Comparison of ENCODE assay signal across 2 cellular contexts in the genomic region with DNA sequence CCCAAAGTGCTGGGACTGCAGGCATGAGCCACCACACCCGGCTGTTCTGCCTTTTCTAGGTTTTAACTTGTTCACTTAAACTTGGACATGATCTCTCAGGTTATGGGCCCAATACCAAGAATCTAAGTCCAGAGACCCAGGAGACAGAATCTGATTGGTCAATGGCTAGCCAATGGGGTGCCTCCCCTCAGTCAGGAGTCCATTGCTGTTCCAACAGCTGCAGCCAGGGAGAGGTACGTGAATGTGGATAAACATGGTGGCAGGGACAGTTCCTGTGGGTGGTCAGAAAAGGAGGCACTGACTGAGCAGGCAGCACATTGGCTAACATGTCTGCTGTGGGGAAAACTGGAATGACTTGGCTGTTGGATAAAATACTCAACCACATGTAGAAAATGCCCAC.
TF ChIP-seq lines count a peak whose summit lies in the region.

No MANE protein-coding gene starts in this region.

TF ChIP-seq in liver, 16 proteins besides CTCF, POLR2A, EP300 and RAD21:
- TF ChIP-seq, protein P1, sequence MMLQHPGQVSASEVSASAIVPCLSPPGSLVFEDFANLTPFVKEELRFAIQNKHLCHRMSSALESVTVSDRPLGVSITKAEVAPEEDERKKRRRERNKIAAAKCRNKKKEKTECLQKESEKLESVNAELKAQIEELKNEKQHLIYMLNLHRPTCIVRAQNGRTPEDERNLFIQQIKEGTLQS (IDR thresholded peaks at IDR 0.05), result no peak
- TF ChIP-seq EGR1 (IDR thresholded peaks at IDR 0.05; ENCODE audit: low read depth in 2 of 2) (no peak), NR2F2 (IDR thresholded peaks at IDR 0.05) (no peak), TAF1 (conservative IDR thresholded peaks at IDR 0.05) (no peak), YY1 (IDR thresholded peaks at IDR 0.05) (no peak), HNF4G (IDR thresholded peaks at IDR 0.05) (no peak), JUND (IDR thresholded peaks at IDR 0.05) (no peak), HNF4A (conservative IDR thresholded peaks at IDR 0.05) (no peak), FOXA1 (IDR thresholded peaks at IDR 0.05) (no peak), SP1 (IDR thresholded peaks at IDR 0.05) (no peak), RXRA (IDR thresholded peaks at IDR 0.05) (no peak), GABPA (IDR thresholded peaks at IDR 0.05 in 1 of 2, conservative IDR thresholded peaks at IDR 0.05 in 1 of 2) (no peak), FOXA2 (IDR thresholded peaks at IDR 0.05) (no peak)
- TF ChIP-seq, protein P2, sequence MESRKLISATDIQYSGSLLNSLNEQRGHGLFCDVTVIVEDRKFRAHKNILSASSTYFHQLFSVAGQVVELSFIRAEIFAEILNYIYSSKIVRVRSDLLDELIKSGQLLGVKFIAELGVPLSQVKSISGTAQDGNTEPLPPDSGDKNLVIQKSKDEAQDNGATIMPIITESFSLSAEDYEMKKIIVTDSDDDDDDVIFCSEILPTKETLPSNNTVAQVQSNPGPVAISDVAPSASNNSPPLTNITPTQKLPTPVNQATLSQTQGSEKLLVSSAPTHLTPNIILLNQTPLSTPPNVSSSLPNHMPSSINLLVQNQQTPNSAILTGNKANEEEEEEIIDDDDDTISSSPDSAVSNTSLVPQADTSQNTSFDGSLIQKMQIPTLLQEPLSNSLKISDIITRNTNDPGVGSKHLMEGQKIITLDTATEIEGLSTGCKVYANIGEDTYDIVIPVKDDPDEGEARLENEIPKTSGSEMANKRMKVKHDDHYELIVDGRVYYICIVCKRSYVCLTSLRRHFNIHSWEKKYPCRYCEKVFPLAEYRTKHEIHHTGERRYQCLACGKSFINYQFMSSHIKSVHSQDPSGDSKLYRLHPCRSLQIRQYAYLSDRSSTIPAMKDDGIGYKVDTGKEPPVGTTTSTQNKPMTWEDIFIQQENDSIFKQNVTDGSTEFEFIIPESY (IDR thresholded peaks at IDR 0.05), result no peak
- TF ChIP-seq, protein P3, sequence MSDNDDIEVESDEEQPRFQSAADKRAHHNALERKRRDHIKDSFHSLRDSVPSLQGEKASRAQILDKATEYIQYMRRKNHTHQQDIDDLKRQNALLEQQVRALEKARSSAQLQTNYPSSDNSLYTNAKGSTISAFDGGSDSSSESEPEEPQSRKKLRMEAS (IDR thresholded peaks at IDR 0.05), result no peak
- TF ChIP-seq, protein P4, sequence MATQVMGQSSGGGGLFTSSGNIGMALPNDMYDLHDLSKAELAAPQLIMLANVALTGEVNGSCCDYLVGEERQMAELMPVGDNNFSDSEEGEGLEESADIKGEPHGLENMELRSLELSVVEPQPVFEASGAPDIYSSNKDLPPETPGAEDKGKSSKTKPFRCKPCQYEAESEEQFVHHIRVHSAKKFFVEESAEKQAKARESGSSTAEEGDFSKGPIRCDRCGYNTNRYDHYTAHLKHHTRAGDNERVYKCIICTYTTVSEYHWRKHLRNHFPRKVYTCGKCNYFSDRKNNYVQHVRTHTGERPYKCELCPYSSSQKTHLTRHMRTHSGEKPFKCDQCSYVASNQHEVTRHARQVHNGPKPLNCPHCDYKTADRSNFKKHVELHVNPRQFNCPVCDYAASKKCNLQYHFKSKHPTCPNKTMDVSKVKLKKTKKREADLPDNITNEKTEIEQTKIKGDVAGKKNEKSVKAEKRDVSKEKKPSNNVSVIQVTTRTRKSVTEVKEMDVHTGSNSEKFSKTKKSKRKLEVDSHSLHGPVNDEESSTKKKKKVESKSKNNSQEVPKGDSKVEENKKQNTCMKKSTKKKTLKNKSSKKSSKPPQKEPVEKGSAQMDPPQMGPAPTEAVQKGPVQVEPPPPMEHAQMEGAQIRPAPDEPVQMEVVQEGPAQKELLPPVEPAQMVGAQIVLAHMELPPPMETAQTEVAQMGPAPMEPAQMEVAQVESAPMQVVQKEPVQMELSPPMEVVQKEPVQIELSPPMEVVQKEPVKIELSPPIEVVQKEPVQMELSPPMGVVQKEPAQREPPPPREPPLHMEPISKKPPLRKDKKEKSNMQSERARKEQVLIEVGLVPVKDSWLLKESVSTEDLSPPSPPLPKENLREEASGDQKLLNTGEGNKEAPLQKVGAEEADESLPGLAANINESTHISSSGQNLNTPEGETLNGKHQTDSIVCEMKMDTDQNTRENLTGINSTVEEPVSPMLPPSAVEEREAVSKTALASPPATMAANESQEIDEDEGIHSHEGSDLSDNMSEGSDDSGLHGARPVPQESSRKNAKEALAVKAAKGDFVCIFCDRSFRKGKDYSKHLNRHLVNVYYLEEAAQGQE (IDR thresholded peaks at IDR 0.05), result no peak

TF ChIP-seq in HepG2, 621 proteins besides CTCF, POLR2A, EP300 and RAD21:
- TF ChIP-seq MBNL3 (CRISPR knock-in tag; conservative IDR thresholded peaks at IDR 0.05) (no peak), ZMAT3 (CRISPR knock-in tag; conservative IDR thresholded peaks at IDR 0.05) (no peak), FIP1L1 (IDR thresholded peaks at IDR 0.05; ENCODE audit: borderline replicate concordance, insufficient read depth, low read depth, low read length) (no peak), NPAS2 (CRISPR knock-in tag; IDR thresholded peaks at IDR 0.05; ENCODE audit: borderline replicate concordance) (no peak), POGZ (CRISPR knock-in tag; IDR thresholded peaks at IDR 0.05) (no peak), PHF21A (CRISPR knock-in tag; IDR thresholded peaks at IDR 0.05) (no peak), PITX1 (CRISPR knock-in tag; IDR thresholded peaks at IDR 0.05) (no peak), ZMYM2 (CRISPR knock-in tag; IDR thresholded peaks at IDR 0.05) (no peak), PAX8 (CRISPR knock-in tag; IDR thresholded peaks at IDR 0.05; ENCODE audit: borderline replicate concordance) (no peak), RAD51 (IDR thresholded peaks at IDR 0.05; ENCODE audit: borderline replicate concordance) (no peak), ZNF230 (CRISPR knock-in tag; IDR thresholded peaks at IDR 0.05) (no peak), ZNF782 (CRISPR knock-in tag; IDR thresholded peaks at IDR 0.05; ENCODE audit: borderline replicate concordance) (no peak), ZNF724P (CRISPR knock-in tag; IDR thresholded peaks at IDR 0.05; ENCODE audit: borderline replicate concordance) (no peak), NFATC3 (CRISPR knock-in tag; IDR thresholded peaks at IDR 0.05) (no peak)
- TF ChIP-seq, protein P5, sequence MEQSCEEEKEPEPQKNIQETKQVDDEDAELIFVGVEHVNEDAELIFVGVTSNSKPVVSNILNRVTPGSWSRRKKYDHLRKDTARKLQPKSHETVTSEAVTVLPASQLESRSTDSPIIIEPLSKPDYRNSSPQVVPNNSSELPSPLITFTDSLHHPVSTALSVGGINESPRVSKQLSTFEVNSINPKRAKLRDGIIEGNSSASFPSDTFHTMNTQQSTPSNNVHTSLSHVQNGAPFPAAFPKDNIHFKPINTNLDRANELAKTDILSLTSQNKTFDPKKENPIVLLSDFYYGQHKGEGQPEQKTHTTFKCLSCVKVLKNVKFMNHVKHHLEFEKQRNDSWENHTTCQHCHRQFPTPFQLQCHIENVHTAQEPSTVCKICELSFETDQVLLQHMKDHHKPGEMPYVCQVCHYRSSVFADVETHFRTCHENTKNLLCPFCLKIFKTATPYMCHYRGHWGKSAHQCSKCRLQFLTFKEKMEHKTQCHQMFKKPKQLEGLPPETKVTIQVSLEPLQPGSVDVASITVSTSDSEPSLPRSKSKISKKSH (CRISPR knock-in tag; IDR thresholded peaks at IDR 0.05; ENCODE audit: borderline replicate concordance), result no peak
- TF ChIP-seq, protein P6, sequence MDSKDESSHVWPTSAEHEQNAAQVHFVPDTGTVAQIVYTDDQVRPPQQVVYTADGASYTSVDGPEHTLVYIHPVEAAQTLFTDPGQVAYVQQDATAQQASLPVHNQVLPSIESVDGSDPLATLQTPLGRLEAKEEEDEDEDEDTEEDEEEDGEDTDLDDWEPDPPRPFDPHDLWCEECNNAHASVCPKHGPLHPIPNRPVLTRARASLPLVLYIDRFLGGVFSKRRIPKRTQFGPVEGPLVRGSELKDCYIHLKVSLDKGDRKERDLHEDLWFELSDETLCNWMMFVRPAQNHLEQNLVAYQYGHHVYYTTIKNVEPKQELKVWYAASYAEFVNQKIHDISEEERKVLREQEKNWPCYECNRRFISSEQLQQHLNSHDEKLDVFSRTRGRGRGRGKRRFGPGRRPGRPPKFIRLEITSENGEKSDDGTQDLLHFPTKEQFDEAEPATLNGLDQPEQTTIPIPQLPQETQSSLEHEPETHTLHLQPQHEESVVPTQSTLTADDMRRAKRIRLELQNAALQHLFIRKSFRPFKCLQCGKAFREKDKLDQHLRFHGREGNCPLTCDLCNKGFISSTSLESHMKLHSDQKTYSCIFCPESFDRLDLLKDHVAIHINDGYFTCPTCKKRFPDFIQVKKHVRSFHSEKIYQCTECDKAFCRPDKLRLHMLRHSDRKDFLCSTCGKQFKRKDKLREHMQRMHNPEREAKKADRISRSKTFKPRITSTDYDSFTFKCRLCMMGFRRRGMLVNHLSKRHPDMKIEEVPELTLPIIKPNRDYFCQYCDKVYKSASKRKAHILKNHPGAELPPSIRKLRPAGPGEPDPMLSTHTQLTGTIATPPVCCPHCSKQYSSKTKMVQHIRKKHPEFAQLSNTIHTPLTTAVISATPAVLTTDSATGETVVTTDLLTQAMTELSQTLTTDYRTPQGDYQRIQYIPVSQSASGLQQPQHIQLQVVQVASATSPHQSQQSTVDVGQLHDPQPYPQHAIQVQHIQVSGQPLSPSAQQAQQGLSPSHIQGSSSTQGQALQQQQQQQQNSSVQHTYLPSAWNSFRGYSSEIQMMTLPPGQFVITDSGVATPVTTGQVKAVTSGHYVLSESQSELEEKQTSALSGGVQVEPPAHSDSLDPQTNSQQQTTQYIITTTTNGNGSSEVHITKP (CRISPR knock-in tag; IDR thresholded peaks at IDR 0.05; ENCODE audit: low read depth), result no peak
- TF ChIP-seq, protein P7, sequence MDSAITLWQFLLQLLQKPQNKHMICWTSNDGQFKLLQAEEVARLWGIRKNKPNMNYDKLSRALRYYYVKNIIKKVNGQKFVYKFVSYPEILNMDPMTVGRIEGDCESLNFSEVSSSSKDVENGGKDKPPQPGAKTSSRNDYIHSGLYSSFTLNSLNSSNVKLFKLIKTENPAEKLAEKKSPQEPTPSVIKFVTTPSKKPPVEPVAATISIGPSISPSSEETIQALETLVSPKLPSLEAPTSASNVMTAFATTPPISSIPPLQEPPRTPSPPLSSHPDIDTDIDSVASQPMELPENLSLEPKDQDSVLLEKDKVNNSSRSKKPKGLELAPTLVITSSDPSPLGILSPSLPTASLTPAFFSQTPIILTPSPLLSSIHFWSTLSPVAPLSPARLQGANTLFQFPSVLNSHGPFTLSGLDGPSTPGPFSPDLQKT (CRISPR knock-in tag; IDR thresholded peaks at IDR 0.05; ENCODE audit: borderline replicate concordance), result no peak
- TF ChIP-seq, protein P8, sequence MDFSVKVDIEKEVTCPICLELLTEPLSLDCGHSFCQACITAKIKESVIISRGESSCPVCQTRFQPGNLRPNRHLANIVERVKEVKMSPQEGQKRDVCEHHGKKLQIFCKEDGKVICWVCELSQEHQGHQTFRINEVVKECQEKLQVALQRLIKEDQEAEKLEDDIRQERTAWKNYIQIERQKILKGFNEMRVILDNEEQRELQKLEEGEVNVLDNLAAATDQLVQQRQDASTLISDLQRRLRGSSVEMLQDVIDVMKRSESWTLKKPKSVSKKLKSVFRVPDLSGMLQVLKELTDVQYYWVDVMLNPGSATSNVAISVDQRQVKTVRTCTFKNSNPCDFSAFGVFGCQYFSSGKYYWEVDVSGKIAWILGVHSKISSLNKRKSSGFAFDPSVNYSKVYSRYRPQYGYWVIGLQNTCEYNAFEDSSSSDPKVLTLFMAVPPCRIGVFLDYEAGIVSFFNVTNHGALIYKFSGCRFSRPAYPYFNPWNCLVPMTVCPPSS (IDR thresholded peaks at IDR 0.05), result no peak
- TF ChIP-seq, protein P9, sequence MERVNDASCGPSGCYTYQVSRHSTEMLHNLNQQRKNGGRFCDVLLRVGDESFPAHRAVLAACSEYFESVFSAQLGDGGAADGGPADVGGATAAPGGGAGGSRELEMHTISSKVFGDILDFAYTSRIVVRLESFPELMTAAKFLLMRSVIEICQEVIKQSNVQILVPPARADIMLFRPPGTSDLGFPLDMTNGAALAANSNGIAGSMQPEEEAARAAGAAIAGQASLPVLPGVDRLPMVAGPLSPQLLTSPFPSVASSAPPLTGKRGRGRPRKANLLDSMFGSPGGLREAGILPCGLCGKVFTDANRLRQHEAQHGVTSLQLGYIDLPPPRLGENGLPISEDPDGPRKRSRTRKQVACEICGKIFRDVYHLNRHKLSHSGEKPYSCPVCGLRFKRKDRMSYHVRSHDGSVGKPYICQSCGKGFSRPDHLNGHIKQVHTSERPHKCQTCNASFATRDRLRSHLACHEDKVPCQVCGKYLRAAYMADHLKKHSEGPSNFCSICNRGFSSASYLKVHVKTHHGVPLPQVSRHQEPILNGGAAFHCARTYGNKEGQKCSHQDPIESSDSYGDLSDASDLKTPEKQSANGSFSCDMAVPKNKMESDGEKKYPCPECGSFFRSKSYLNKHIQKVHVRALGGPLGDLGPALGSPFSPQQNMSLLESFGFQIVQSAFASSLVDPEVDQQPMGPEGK (CRISPR knock-in tag; IDR thresholded peaks at IDR 0.05), result no peak
- TF ChIP-seq, protein P4 (IDR thresholded peaks at IDR 0.05; ENCODE audit: borderline replicate concordance in 1 of 2, low read depth in 1 of 2, low read length in 2 of 2), result no peak
